ENCODE assay signal across 19 cellular contexts in genomic region chr9:127059648-127060365, GRCh38.
DNase-seq lines count a peak whose midpoint lies in the region; ATAC-seq, FAIRE-seq and TF ChIP-seq lines count a peak whose summit lies in the region.
"Had no signal": no experiment of that assay in that cellular context is flagged by ENCODE, and none has a peak within 500 bp of the region (broad histone marks: within the 10 kb centered on the region; RNA-seq: fewer than 3 reads in every experiment).

No MANE protein-coding gene starts in this region.

- no peak for TF ChIP-seq RAD21 in liver (IDR thresholded peaks at IDR 0.05)
- TF ChIP-seq RAD21 in HepG2 (CRISPR knock-in tag; IDR thresholded peaks at IDR 0.05) = no peak

- H3K4me3 ChIP-seq in liver (ENCODE audit: low read depth in 1 of 3, low read length in 3 of 3) (no peak overlapping the region), HepG2 (replicated peaks in 1 of 3; ENCODE audit: insufficient read depth in 1 of 3, low read depth in 2 of 3, low read length in 3 of 3) (no peak overlapping the region), esophagus muscularis mucosa (no peak overlapping the region)
- H3K4me3 ChIP-seq: A549, coronary artery had no signal

- H2AFZ ChIP-seq in HepG2 (ENCODE audit: low read length) = no peak overlapping the region

- no peak overlapping the region for H3K9ac ChIP-seq in liver (ENCODE audit: low read depth in 1 of 2, low read length in 2 of 2)
- H3K9ac ChIP-seq in HepG2 (ENCODE audit: insufficient read depth, low read depth, low read length) = no peak overlapping the region
- H3K9ac ChIP-seq: KMS-11 had no signal

- in situ Hi-C loops in HepG2 (cut with HindIII; ENCODE audit: extremely low pct_ligation_motif_present, low pct_unique_long_range_greater_than_20kb) = no loop called here

- no peak for TF ChIP-seq CTCF in liver (IDR thresholded peaks at IDR 0.05; ENCODE audit: low read depth, low read length, missing input control)
- TF ChIP-seq CTCF in HepG2 (CRISPR knock-in tag; IDR thresholded peaks at IDR 0.05) = no peak
- TF ChIP-seq CTCF in esophagus muscularis mucosa (IDR thresholded peaks at IDR 0.05) = no peak

- H4K20me1 ChIP-seq in HepG2 (ENCODE audit: insufficient read depth, low read length) = no peaks in the 10 kb centered on the region

- H3K27ac ChIP-seq in liver (ENCODE audit: low read depth in 1 of 2, low read length in 2 of 2) (no peak overlapping the region), HepG2 (ENCODE audit: extremely low read length, insufficient read depth, low read length) (no peak overlapping the region), esophagus muscularis mucosa (replicated peaks in 1 of 4) (peak overlapping the region in 1 of 4 donors; percentile 20)
- H3K27ac ChIP-seq: A549, HL-60, KMS-11 had no signal

- no TSS peak for BruUV-seq in HepG2 (replicated peaks; lab: Mats Ljungman, UMichigan)

- TF ChIP-seq POLR2A in HepG2 (IDR thresholded peaks at IDR 0.05; ENCODE audit: insufficient read depth in 1 of 2, low read depth in 2 of 2, low read length in 2 of 2) = no peak
- TF ChIP-seq POLR2A in esophagus muscularis mucosa (IDR thresholded peaks at IDR 0.05; ENCODE audit: low read depth) = no peak

- H3K4me1 ChIP-seq in liver (ENCODE audit: control insufficient read depth in 4 of 4, insufficient read depth in 4 of 4, low read length in 3 of 4) (peaks cover 0 to 3% (median 0%) of the 10 kb centered on the region in 4 donors), HepG2 (ENCODE audit: insufficient read depth, low read length) (peaks cover 10% of the 10 kb centered on the region), esophagus muscularis mucosa (peaks cover 20 to 30% (median 26%) of the 10 kb centered on the region in 4 donors)
- H3K4me1 ChIP-seq: A549 had no signal

- CTCF ChIA-PET in HepG2 (lab: Yijun Ruan, JAX; ENCODE audit: low intra/inter-chr PET ratio, low total read pairs) = no interaction called here

- intact Hi-C loops in HepG2 (cut with micrococcal nuclease; ENCODE audit: unreplicated experiment) (no loop called here), esophagus muscularis mucosa (cut with DNase I) (no loop called here)

- no peak overlapping the region for H3K4me2 ChIP-seq in HepG2 (ENCODE audit: low read depth, low read length)
- H3K4me2 ChIP-seq: A549, KMS-11 had no signal

- H3K79me2 ChIP-seq in HepG2 (ENCODE audit: insufficient read depth, low read length) = no peaks in the 10 kb centered on the region

- ATAC-seq in HepG2 (no peak), HG02623 (IDR thresholded peaks at IDR 0.05; ENCODE audit: unreplicated experiment) (no peak), GM18909 (IDR thresholded peaks at IDR 0.05; ENCODE audit: poor library complexity, unreplicated experiment) (no peak), HG02571 (IDR thresholded peaks at IDR 0.05; ENCODE audit: unreplicated experiment) (no peak)
- ATAC-seq: A549, T-helper 17 cell had no signal

- H3K36me3 ChIP-seq in liver (ENCODE audit: control insufficient read depth in 4 of 4, insufficient read depth in 3 of 4, low read depth in 1 of 4, low read length in 3 of 4) (no peaks in the 10 kb centered on the region), HepG2 (replicated peaks in 1 of 2; ENCODE audit: control insufficient read depth in 1 of 2, insufficient read depth in 2 of 2, low read length in 2 of 2) (no peaks in the 10 kb centered on the region), esophagus muscularis mucosa (peaks cover 0 to 4% (median 0%) of the 10 kb centered on the region in 4 donors)

- 88% methylated on average over 4 of the region's 4 CpGs for WGBS in liver
- WGBS in HepG2 (ENCODE audit: low lambda C conversion rate) = 96% methylated on average over 4 of the region's 4 CpGs
- 83% methylated on average over 4 of the region's 4 CpGs for WGBS in esophagus muscularis mucosa

- FAIRE-seq in HepG2 (lab: Jason Lieb, UNC) = no peak
- FAIRE-seq: A549 had no signal

- H3K27me3 ChIP-seq in liver (ENCODE audit: control insufficient read depth in 4 of 4, insufficient read depth in 4 of 4, low read length in 3 of 4) (no peaks in the 10 kb centered on the region), HepG2 (ENCODE audit: control insufficient read depth in 1 of 2, insufficient read depth in 2 of 2, low read length in 2 of 2) (no peaks in the 10 kb centered on the region), esophagus muscularis mucosa (no peaks in the 10 kb centered on the region)

- no peaks in the 10 kb centered on the region for H3K9me3 ChIP-seq in liver (ENCODE audit: control insufficient read depth in 4 of 4, low read length in 3 of 4)
- H3K9me3 ChIP-seq in HepG2 (ENCODE audit: low read length) = no peaks in the 10 kb centered on the region
- H3K9me3 ChIP-seq in esophagus muscularis mucosa = no peaks in the 10 kb centered on the region
- H3K9me3 ChIP-seq: A549 had no signal

- POLR2A ChIA-PET in HepG2 (lab: Yijun Ruan, JAX) = no interaction called here

- TF ChIP-seq EP300 in HepG2 (IDR thresholded peaks at IDR 0.05; ENCODE audit: low read depth in 2 of 2, low read length in 2 of 2) = no peak
- no peak for TF ChIP-seq EP300 in HepG2 (CRISPR knock-in tag; IDR thresholded peaks at IDR 0.05; ENCODE audit: borderline replicate concordance)
- no peak for TF ChIP-seq EP300 in esophagus muscularis mucosa (IDR thresholded peaks at IDR 0.05)

- DNase-seq in HepG2 (ENCODE audit: low spot score) (no peak), esophagus muscularis mucosa (ENCODE audit: extremely low spot score) (peak; percentile 77), medulla oblongata (ENCODE audit: extremely low spot score) (peak; percentile 59), NOMO-1 treated with dmso at 0.1 percent for 144 hours (lab: John Stamatoyannopoulos, UW; ENCODE audit: unreplicated experiment) (no peak)
- DNase-seq: activated effector memory CD4-positive, alpha-beta T cell treated with anti-CD3 and anti-CD28 coated beads, Interleukin-2, amount 50 U/mL, for 16 hours; CD4-positive, alpha-beta T cell; DMS79 treated with DMSO at 0.1 percent for 48 hours; islet precursor cell; NCI-H1417; nucleus accumbens; T-helper 17 cell had no signal

TF ChIP-seq in liver, 16 proteins besides CTCF, POLR2A, EP300 and RAD21:
- TF ChIP-seq FOXA2 (IDR thresholded peaks at IDR 0.05) (no peak), NR2F2 (IDR thresholded peaks at IDR 0.05) (peak; percentile 8)

TF ChIP-seq in HepG2, 621 proteins besides CTCF, POLR2A, EP300 and RAD21:
- TF ChIP-seq FUBP1 (CRISPR knock-in tag; IDR thresholded peaks at IDR 0.05; ENCODE audit: borderline replicate concordance) (no peak), ZEB1 (IDR thresholded peaks at IDR 0.05; ENCODE audit: insufficient replicate concordance, low read depth) (no peak), DPF2 (CRISPR knock-in tag; IDR thresholded peaks at IDR 0.05; ENCODE audit: borderline replicate concordance, low read depth) (no peak), POLR2AphosphoS5 (IDR thresholded peaks at IDR 0.05; ENCODE audit: low read depth, low read length) (no peak), KLF11 (CRISPR knock-in tag; IDR thresholded peaks at IDR 0.05) (no peak), KAT2B (IDR thresholded peaks at IDR 0.05; ENCODE audit: borderline replicate concordance, low read depth, low read length) (no peak), THRA (CRISPR knock-in tag; IDR thresholded peaks at IDR 0.05; ENCODE audit: borderline replicate concordance) (no peak), TCF12 (IDR thresholded peaks at IDR 0.05) (no peak), TCF12 (CRISPR knock-in tag; IDR thresholded peaks at IDR 0.05) (no peak), SKI (IDR thresholded peaks at IDR 0.05; ENCODE audit: partially characterized antibody) (no peak), NRL (CRISPR knock-in tag; IDR thresholded peaks at IDR 0.05; ENCODE audit: borderline replicate concordance) (no peak), NR2F1 (CRISPR knock-in tag; IDR thresholded peaks at IDR 0.05) (no peak), MLX (CRISPR knock-in tag; IDR thresholded peaks at IDR 0.05) (no peak)
TF ChIP-seq in HepG2: peak in this region for 0.

Comparison
In these comparisons a context has a peak if more than half of its experiments do, and no peak if none do; other contexts are left out.
1. DNase-seq: peak in esophagus muscularis mucosa (single experiment) and medulla oblongata (single experiment); none in HepG2 (single experiment) and NOMO-1 treated with dmso at 0.1 percent for 144 hours (single experiment).